In genomic region chr5:55101556-55102276, GRCh38 we compare ENCODE assay signal across 18 cellular contexts. TPM values are rescaled to one million over a fixed set of nuclear protein-coding genes. Genes with fewer than 3 reads are reported as not detected.
DNase-seq lines count a peak whose midpoint lies in the region; ATAC-seq lines count a peak whose summit lies in the region.
"Had no signal": no experiment of that assay in that cellular context is flagged by ENCODE, and none has a peak within 500 bp of the region (broad histone marks: within the 10 kb centered on the region; RNA-seq: fewer than 3 reads in every experiment).

No MANE protein-coding gene starts in this region.

- no peak for DNase-seq in activated T-cell treated with anti-CD3 and anti-CD28 coated beads, Interleukin-2, amount 50 U/mL, for 24 hours
- no peak for DNase-seq in activated T-cell treated with anti-CD3 and anti-CD28 coated beads, Interleukin-2, amount 50 U/mL, for 48 hours
- peak; percentile 55 for DNase-seq in activated naive CD8-positive, alpha-beta T cell treated with anti-CD3 and anti-CD28 coated beads, Interleukin-2, amount 10 ng/mL, durations not matched to agents 7 days and 5 days
- no peak for DNase-seq in stimulated activated naive B cell treated with anti-CD40 and anti-IgM and Interleukin-4, amounts not matched to agents 10 μg/mL and 1 μg/mL and 100 μg/mL, for 72 hours
- DNase-seq in DMS53 treated with DMSO at 0.1 percent for 48 hours (lab: John Stamatoyannopoulos, UW; ENCODE audit: unreplicated experiment) (no peak), NCI-H774 (lab: John Stamatoyannopoulos, UW) (no peak)
- no peak for DNase-seq in stimulated activated CD4-positive, alpha-beta T cell treated with anti-CD3 and anti-CD28 coated beads, Interleukin-15, amount 100 ng/mL, for 24 hours
- DNase-seq: mesenchymal stem cell, NCI-H1694 treated with DMSO at 0.1 percent for 48 hours, NCI-H524, PC-9 had no signal

- H3K4me3 Mint-ChIP-seq in activated T-cell treated with anti-CD3 and anti-CD28 coated beads, Interleukin-2, amount 50 U/mL, for 24 hours: peak overlapping the region; percentile 38
- peak overlapping the region; percentile 80 for H3K4me3 Mint-ChIP-seq in activated naive CD8-positive, alpha-beta T cell treated with anti-CD3 and anti-CD28 coated beads, Interleukin-2, amount 10 ng/mL, durations not matched to agents 7 days and 5 days
- H3K4me3 Mint-ChIP-seq in stimulated activated naive B cell treated with anti-CD40 and anti-IgM and Interleukin-4, amounts not matched to agents 10 μg/mL and 1 μg/mL and 100 μg/mL, for 72 hours: no peak overlapping the region

- H3K4me1 Mint-ChIP-seq in activated T-cell treated with anti-CD3 and anti-CD28 coated beads, Interleukin-2, amount 50 U/mL, for 24 hours (ENCODE audit: low read depth): peaks cover 77% of the 10 kb centered on the region
- peaks cover 73% of the 10 kb centered on the region for H3K4me1 Mint-ChIP-seq in activated naive CD8-positive, alpha-beta T cell treated with anti-CD3 and anti-CD28 coated beads, Interleukin-2, amount 10 ng/mL, durations not matched to agents 7 days and 5 days
- peaks cover 4 to 10% of the 10 kb centered on the region in 2 donors for H3K4me1 Mint-ChIP-seq in stimulated activated naive B cell treated with anti-CD40 and anti-IgM and Interleukin-4, amounts not matched to agents 10 μg/mL and 1 μg/mL and 100 μg/mL, for 72 hours

- no peaks in the 10 kb centered on the region for H3K36me3 ChIP-seq in KOPT-K1 (ENCODE audit: insufficient read depth, low read length)
- H3K36me3 ChIP-seq: cardiac muscle cell, suprapubic skin had no signal

- peak; percentile 69 for ATAC-seq in activated naive CD8-positive, alpha-beta T cell treated with anti-CD3 and anti-CD28 coated beads, Interleukin-2, amount 10 ng/mL, durations not matched to agents 7 days and 5 days (ENCODE audit: low read depth)
- ATAC-seq in stimulated activated naive B cell treated with anti-CD40 and anti-IgM and Interleukin-4, amounts not matched to agents 10 μg/mL and 1 μg/mL and 100 μg/mL, for 72 hours (replicated peaks): peak; percentile 52 to 70
- ATAC-seq: GM12878 had no signal

- H3K9me3 Mint-ChIP-seq in activated T-cell treated with anti-CD3 and anti-CD28 coated beads, Interleukin-2, amount 50 U/mL, for 24 hours: peaks cover 23% of the 10 kb centered on the region
- peaks cover 28% of the 10 kb centered on the region for H3K9me3 Mint-ChIP-seq in activated naive CD8-positive, alpha-beta T cell treated with anti-CD3 and anti-CD28 coated beads, Interleukin-2, amount 10 ng/mL, durations not matched to agents 7 days and 5 days
- H3K9me3 Mint-ChIP-seq in stimulated activated naive B cell treated with anti-CD40 and anti-IgM and Interleukin-4, amounts not matched to agents 10 μg/mL and 1 μg/mL and 100 μg/mL, for 72 hours: peaks cover 0 to 8% of the 10 kb centered on the region in 2 donors

- POLR2A ChIA-PET in activated naive CD8-positive, alpha-beta T cell treated with anti-CD3 and anti-CD28 coated beads, Interleukin-2, amount 10 ng/mL, durations not matched to agents 7 days and 5 days (lab: Charles Lee): interaction anchor here (0.6 to 2.8 kb wide), 11 partner anchors 28 to 195 kb away, joined by 3 to 27 read pairs (median 4); partner anchors contain the start of gene GZMK

- H3K27ac Mint-ChIP-seq in activated T-cell treated with anti-CD3 and anti-CD28 coated beads, Interleukin-2, amount 50 U/mL, for 24 hours: peak overlapping the region; percentile 79
- peak overlapping the region; percentile 92 for H3K27ac Mint-ChIP-seq in activated naive CD8-positive, alpha-beta T cell treated with anti-CD3 and anti-CD28 coated beads, Interleukin-2, amount 10 ng/mL, durations not matched to agents 7 days and 5 days
- H3K27ac Mint-ChIP-seq in stimulated activated naive B cell treated with anti-CD40 and anti-IgM and Interleukin-4, amounts not matched to agents 10 μg/mL and 1 μg/mL and 100 μg/mL, for 72 hours: no peak overlapping the region

- H3K27me3 Mint-ChIP-seq in activated T-cell treated with anti-CD3 and anti-CD28 coated beads, Interleukin-2, amount 50 U/mL, for 24 hours: no peaks in the 10 kb centered on the region
- no peaks in the 10 kb centered on the region for H3K27me3 Mint-ChIP-seq in activated naive CD8-positive, alpha-beta T cell treated with anti-CD3 and anti-CD28 coated beads, Interleukin-2, amount 10 ng/mL, durations not matched to agents 7 days and 5 days
- H3K27me3 Mint-ChIP-seq in stimulated activated naive B cell treated with anti-CD40 and anti-IgM and Interleukin-4, amounts not matched to agents 10 μg/mL and 1 μg/mL and 100 μg/mL, for 72 hours: peaks cover 0 to 12% of the 10 kb centered on the region in 2 donors

- peaks cover 18% of the 10 kb centered on the region for H3K36me3 Mint-ChIP-seq in activated T-cell treated with anti-CD3 and anti-CD28 coated beads, Interleukin-2, amount 50 U/mL, for 24 hours (ENCODE audit: low read depth)
- H3K36me3 Mint-ChIP-seq in activated naive CD8-positive, alpha-beta T cell treated with anti-CD3 and anti-CD28 coated beads, Interleukin-2, amount 10 ng/mL, durations not matched to agents 7 days and 5 days: peaks cover 61% of the 10 kb centered on the region
- no peaks in the 10 kb centered on the region for H3K36me3 Mint-ChIP-seq in stimulated activated naive B cell treated with anti-CD40 and anti-IgM and Interleukin-4, amounts not matched to agents 10 μg/mL and 1 μg/mL and 100 μg/mL, for 72 hours

- no peaks in the 10 kb centered on the region for H3K9me3 ChIP-seq in KOPT-K1 (ENCODE audit: insufficient read depth, low read length, poor library complexity, severe bottlenecking)
- H3K9me3 ChIP-seq: suprapubic skin had no signal

- peak overlapping the region; percentile 47 for H3K27ac ChIP-seq in KOPT-K1 (ENCODE audit: low read depth, low read length, poor library complexity, severe bottlenecking)
- H3K27ac ChIP-seq: cardiac muscle cell, PC-9, SK-N-MC, suprapubic skin had no signal

RNA-seq across cellular contexts. Expression of gene GZMA, which starts 0.7 kb away (rescaled TPM):
- total RNA-seq in activated naive CD8-positive, alpha-beta T cell treated with anti-CD3 and anti-CD28 coated beads, Interleukin-2, amount 10 ng/mL, durations not matched to agents 7 days and 5 days: 100 to 1,000 TPM; 242 to 250 TPM
- total RNA-seq: cardiac muscle cell, GM12878, M059J, PC-9, suprapubic skin had no signal

RNA-seq across cellular contexts. Expression of gene GPX8, which starts 58.3 kb away (rescaled TPM):
- total RNA-seq in activated naive CD8-positive, alpha-beta T cell treated with anti-CD3 and anti-CD28 coated beads, Interleukin-2, amount 10 ng/mL, durations not matched to agents 7 days and 5 days: not detected
- total RNA-seq: activated CD8-positive, alpha-beta memory T cell treated with anti-CD3 and anti-CD28 coated beads for 36 hours; GM12878 had no signal

Comparison
In these comparisons a context has a peak if more than half of its experiments do, and no peak if none do; other contexts are left out.
1. H3K4me3 Mint-ChIP-seq: peak in activated T-cell treated with anti-CD3 and anti-CD28 coated beads, Interleukin-2, amount 50 U/mL, for 24 hours (single experiment) and activated naive CD8-positive, alpha-beta T cell treated with anti-CD3 and anti-CD28 coated beads, Interleukin-2, amount 10 ng/mL, durations not matched to agents 7 days and 5 days (single experiment); none in stimulated activated naive B cell treated with anti-CD40 and anti-IgM and Interleukin-4, amounts not matched to agents 10 μg/mL and 1 μg/mL and 100 μg/mL, for 72 hours (0 of 2).